Comparison of ENCODE assay signal across 10 cellular contexts in the genomic region with DNA sequence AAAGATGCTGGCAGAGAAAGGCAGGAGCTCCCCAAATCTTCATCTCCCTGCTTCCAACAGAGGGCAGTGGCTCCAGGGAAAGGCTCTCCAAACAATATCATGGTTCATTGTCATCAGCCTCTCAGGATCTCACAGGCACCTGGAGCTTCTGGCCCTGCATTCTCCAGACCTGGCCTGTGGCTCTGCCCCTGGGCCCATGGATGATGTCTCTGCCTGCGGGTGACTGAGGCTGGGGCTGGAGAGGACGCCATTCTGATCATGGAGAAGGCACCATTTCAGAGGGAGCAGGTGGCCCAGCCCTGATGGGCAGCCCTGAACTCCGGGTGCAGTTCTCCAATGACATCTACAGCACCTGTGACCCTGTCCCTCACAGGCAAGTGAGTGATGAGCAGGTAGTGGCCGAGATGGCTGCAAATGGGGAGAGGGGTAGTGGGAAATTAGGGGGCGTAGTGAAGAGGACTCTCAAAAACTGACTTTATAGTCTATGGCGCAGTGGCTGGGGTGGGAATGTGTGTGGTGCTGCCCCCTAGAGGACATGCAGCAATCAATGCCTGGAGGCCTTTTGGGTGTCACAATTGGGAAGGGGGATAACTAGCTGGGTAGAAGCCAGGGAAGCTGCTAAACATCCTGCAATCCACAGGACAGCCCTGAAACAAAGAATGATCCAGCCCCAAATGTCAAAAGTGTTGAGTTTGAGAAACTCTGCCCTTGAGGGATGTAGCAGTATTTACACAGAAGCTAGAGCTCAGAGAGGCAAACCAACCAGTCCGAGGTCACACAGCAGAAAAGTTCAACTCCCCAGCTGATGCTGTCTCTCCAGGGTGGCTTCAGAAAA. TPM values are rescaled to one million over a fixed set of nuclear protein-coding genes. Genes with fewer than 3 reads are reported as not detected.
DNase-seq lines count a peak whose midpoint lies in the region; ATAC-seq and TF ChIP-seq lines count a peak whose summit lies in the region.
"Had no signal": no experiment of that assay in that cellular context is flagged by ENCODE, and none has a peak within 500 bp of the region (broad histone marks: within the 10 kb centered on the region; RNA-seq: fewer than 3 reads in every experiment).

No MANE protein-coding gene starts in this region.

- ATAC-seq in natural killer cell = peak in 1 of 3 donors; percentile 26
- ATAC-seq in natural killer cell treated with Interleukin-12 subunit alpha and Interleukin-12 subunit beta and Interleukin-15 and Interleukin-18, amount 100 ng/mL, for 72 hours = no peak
- ATAC-seq in body of pancreas = no peak
- no peak for ATAC-seq in HG03280 (IDR thresholded peaks at IDR 0.05; ENCODE audit: unreplicated experiment)

- no peak overlapping the region for H3K4me3 ChIP-seq in body of pancreas

- peaks cover 38% of the 10 kb centered on the region for H3K4me1 ChIP-seq in body of pancreas

- H3K9me3 ChIP-seq in body of pancreas = no peaks in the 10 kb centered on the region

- H3K4me3 Mint-ChIP-seq in natural killer cell = no peak overlapping the region
- no peak overlapping the region for H3K4me3 Mint-ChIP-seq in natural killer cell treated with Interleukin-12 subunit alpha and Interleukin-12 subunit beta and Interleukin-15 and Interleukin-18, amount 100 ng/mL, for 72 hours
- H3K4me3 Mint-ChIP-seq: activated naive CD8-positive, alpha-beta T cell; stimulated activated naive CD8-positive, alpha-beta T cell treated with anti-CD3 and anti-CD28 coated beads, Interleukin-15, Interleukin-2, amounts not matched to agents 100 ng/mL and 50 ng/mL, for 24 hours had no signal

- WGBS in body of pancreas, 2 donors = 80% methylated on average over 7 of the region's 7 CpGs

- H3K9me3 Mint-ChIP-seq in natural killer cell = no peaks in the 10 kb centered on the region
- no peaks in the 10 kb centered on the region for H3K9me3 Mint-ChIP-seq in natural killer cell treated with Interleukin-12 subunit alpha and Interleukin-12 subunit beta and Interleukin-15 and Interleukin-18, amount 100 ng/mL, for 72 hours
- H3K9me3 Mint-ChIP-seq: stimulated activated naive CD8-positive, alpha-beta T cell treated with anti-CD3 and anti-CD28 coated beads, Interleukin-15, Interleukin-2, amounts not matched to agents 100 ng/mL and 50 ng/mL, for 24 hours had no signal

- no peaks in the 10 kb centered on the region for H3K36me3 ChIP-seq in body of pancreas (replicated peaks in 1 of 2; ENCODE audit: insufficient read depth in 1 of 2, low read depth in 2 of 2)

- H3K4me1 Mint-ChIP-seq in natural killer cell = peaks cover 14% of the 10 kb centered on the region in 2 donors
- H3K4me1 Mint-ChIP-seq in natural killer cell treated with Interleukin-12 subunit alpha and Interleukin-12 subunit beta and Interleukin-15 and Interleukin-18, amount 100 ng/mL, for 72 hours (ENCODE audit: low read depth in 2 of 2) = peaks cover 5 to 16% of the 10 kb centered on the region in 2 donors

- no peak for TF ChIP-seq POLR2A in body of pancreas (IDR thresholded peaks at IDR 0.05)

- POLR2A ChIA-PET in RWPE1 (lab: Yijun Ruan, JAX; ENCODE audit: low non-redundant PET) = no interaction called here

- no peaks in the 10 kb centered on the region for H3K27me3 ChIP-seq in body of pancreas

- intact Hi-C loops in natural killer cell (cut with micrococcal nuclease) (no loop called here), body of pancreas (cut with DNase I) (no loop called here)

- H3K27ac ChIP-seq in RWPE1 (peak overlapping the region; percentile 97), body of pancreas (peak overlapping the region in 2 of 4 donors; percentile 74 to 84)

- H3K36me3 Mint-ChIP-seq in natural killer cell = no peaks in the 10 kb centered on the region
- H3K36me3 Mint-ChIP-seq in natural killer cell treated with Interleukin-12 subunit alpha and Interleukin-12 subunit beta and Interleukin-15 and Interleukin-18, amount 100 ng/mL, for 72 hours = no peaks in the 10 kb centered on the region
- H3K36me3 Mint-ChIP-seq: activated naive CD8-positive, alpha-beta T cell had no signal

- CTCF ChIA-PET in RWPE1 (lab: Yijun Ruan, JAX) = interaction anchor here (0.6 to 5.2 kb wide), 11 partner anchors 12 to 509 kb away, joined by 3 to 42 read pairs (median 4); no protein-coding TSS in a partner anchor

- H3K27me3 Mint-ChIP-seq in natural killer cell (ENCODE audit: low read depth in 2 of 2) = peaks cover 38 to 45% of the 10 kb centered on the region in 2 donors
- peaks cover 31 to 37% of the 10 kb centered on the region in 2 donors for H3K27me3 Mint-ChIP-seq in natural killer cell treated with Interleukin-12 subunit alpha and Interleukin-12 subunit beta and Interleukin-15 and Interleukin-18, amount 100 ng/mL, for 72 hours

- DNase-seq in natural killer cell (no peak), RWPE1 (ENCODE audit: low spot score) (peak; percentile 63), body of pancreas (peak in 1 of 4 donors; percentile 53), islet precursor cell (peak; percentile 61), superior temporal gyrus (ENCODE audit: extremely low spot score) (no peak)
- no peak for DNase-seq in natural killer cell treated with Interleukin-12 subunit alpha and Interleukin-12 subunit beta and Interleukin-15 and Interleukin-18, amount 100 ng/mL, for 72 hours (ENCODE audit: low spot score)
- DNase-seq in stimulated activated CD4-positive, alpha-beta T cell treated with anti-CD3 and anti-CD28 coated beads, TNF-alpha, amount 100 ng/mL, for 48 hours (ENCODE audit: low read depth in 3 of 3) = peak in 2 of 3 donors; percentile 39 to 43

- H3K27ac Mint-ChIP-seq in natural killer cell = no peak overlapping the region
- no peak overlapping the region for H3K27ac Mint-ChIP-seq in natural killer cell treated with Interleukin-12 subunit alpha and Interleukin-12 subunit beta and Interleukin-15 and Interleukin-18, amount 100 ng/mL, for 72 hours
- H3K27ac Mint-ChIP-seq: activated naive CD8-positive, alpha-beta T cell; stimulated activated naive CD8-positive, alpha-beta T cell treated with anti-CD3 and anti-CD28 coated beads, Interleukin-15, Interleukin-2, amounts not matched to agents 100 ng/mL and 50 ng/mL, for 24 hours had no signal

- TF ChIP-seq CTCF in natural killer cell (IDR thresholded peaks at IDR 0.05) (peak; percentile 59), RWPE1 (conservative IDR thresholded peaks at IDR 0.05; ENCODE audit: low read depth) (peak; percentile 84), body of pancreas (IDR thresholded peaks at IDR 0.05) (peak; percentile 25 to 62 (median 49))

RNA-seq across cellular contexts. Expression of gene SH3PXD2B, which starts 3.2 kb away (rescaled TPM):
- total RNA-seq in natural killer cell = under 1 TPM in 2 of 3 donors, not detected in 1; 0.25 to 0.35 TPM
- total RNA-seq in natural killer cell treated with Interleukin-12 subunit alpha and Interleukin-12 subunit beta and Interleukin-15 and Interleukin-18, amount 100 ng/mL, for 72 hours = under 1 TPM; 0.08 to 0.33 TPM
- total RNA-seq in body of pancreas = 10 to 100 TPM in 1 of 2 donors, 1 to 10 TPM in 1; 9.9 to 16.9 TPM

Comparison
In these comparisons a context has a peak if more than half of its experiments do, and no peak if none do; other contexts are left out.
1. DNase-seq: peak in RWPE1 (single experiment), islet precursor cell (single experiment) and stimulated activated CD4-positive, alpha-beta T cell treated with anti-CD3 and anti-CD28 coated beads, TNF-alpha, amount 100 ng/mL, for 48 hours (2 of 3); none in natural killer cell (single experiment), natural killer cell treated with Interleukin-12 subunit alpha and Interleukin-12 subunit beta and Interleukin-15 and Interleukin-18, amount 100 ng/mL, for 72 hours (single experiment) and superior temporal gyrus (single experiment).
2. RNA of gene SH3PXD2B, which starts 3.2 kb away (total RNA-seq): 9.9 to 16.9 TPM in body of pancreas; 0.08 to 0.33 TPM in natural killer cell treated with Interleukin-12 subunit alpha and Interleukin-12 subunit beta and Interleukin-15 and Interleukin-18, amount 100 ng/mL, for 72 hours and 0.25 to 0.35 TPM in natural killer cell; every median in the first group is over 4 times any median in the second.
3. Peak in every context shown above with its lines, with median percentiles within 50 percentile points of each other: CTCF ChIP-seq.